Comparison of ENCODE assay signal across 1 cellular context in the genomic region with DNA sequence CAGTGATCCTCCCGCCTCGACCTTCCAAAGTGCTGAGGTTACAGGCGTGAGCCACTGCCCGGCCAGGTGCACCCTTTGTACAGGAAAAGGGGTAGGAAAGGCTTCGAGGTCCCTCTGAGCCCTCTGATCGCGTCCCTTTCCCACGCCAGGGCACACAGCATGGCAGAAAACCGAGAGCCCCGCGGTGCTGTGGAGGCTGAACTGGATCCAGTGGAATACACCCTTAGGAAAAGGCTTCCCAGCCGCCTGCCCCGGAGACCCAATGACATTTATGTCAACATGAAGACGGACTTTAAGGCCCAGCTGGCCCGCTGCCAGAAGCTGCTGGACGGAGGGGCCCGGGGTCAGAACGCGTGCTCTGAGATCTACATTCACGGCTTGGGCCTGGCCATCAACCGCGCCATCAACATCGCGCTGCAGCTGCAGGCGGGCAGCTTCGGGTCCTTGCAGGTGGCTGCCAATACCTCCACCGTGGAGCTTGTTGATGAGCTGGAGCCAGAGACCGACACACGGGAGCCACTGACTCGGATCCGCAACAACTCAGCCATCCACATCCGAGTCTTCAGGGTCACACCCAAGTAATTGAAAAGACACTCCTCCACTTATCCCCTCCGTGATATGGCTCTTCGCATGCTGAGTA.
A peak's percentile ranks its signal among the peaks of the same experiment; 100 is the strongest.
TF ChIP-seq lines count a peak whose summit lies in the region.

No MANE protein-coding gene starts in this region.

TF ChIP-seq in HepG2, 621 proteins besides CTCF, POLR2A, EP300 and RAD21 (continued from another document and continues in another):
- no peak for TF ChIP-seq ZNF616 (CRISPR knock-in tag; IDR thresholded peaks at IDR 0.05; ENCODE audit: low read depth)
- peak; percentile 59; the same call in 1 of the 2 replicates for TF ChIP-seq RXRB (CRISPR knock-in tag; IDR thresholded peaks at IDR 0.05; ENCODE audit: borderline replicate concordance)
- TF ChIP-seq PATZ1 (CRISPR knock-in tag; IDR thresholded peaks at IDR 0.05) = 0 out of 2 replicates have a peak, but pooled peaks have one; percentile 20
- TF ChIP-seq HDAC2 (CRISPR knock-in tag; IDR thresholded peaks at IDR 0.05) = 0 out of 2 replicates have a peak, but pooled peaks have one; percentile 34
- no peak for TF ChIP-seq HMG20B (CRISPR knock-in tag; conservative IDR thresholded peaks at IDR 0.05)
- no peak for TF ChIP-seq FLYWCH1 (CRISPR knock-in tag; IDR thresholded peaks at IDR 0.05)
- peak; percentile 70; the same call in 1 of the 2 replicates for TF ChIP-seq KDM5B (CRISPR knock-in tag; IDR thresholded peaks at IDR 0.05; ENCODE audit: borderline replicate concordance)
- TF ChIP-seq TCF7L2 (IDR thresholded peaks at IDR 0.05; ENCODE audit: low read depth, low read length) = no peak
- TF ChIP-seq MTA3 (CRISPR knock-in tag; IDR thresholded peaks at IDR 0.05) = no peak
- no peak for TF ChIP-seq NR1H2 (CRISPR knock-in tag; IDR thresholded peaks at IDR 0.05; ENCODE audit: borderline replicate concordance, low read depth)
- no peak for TF ChIP-seq PCBP1 (IDR thresholded peaks at IDR 0.05; ENCODE audit: borderline replicate concordance, low read depth, low read length)
- TF ChIP-seq TFDP2 (CRISPR knock-in tag; IDR thresholded peaks at IDR 0.05) = peak; percentile 54; the same call in 1 of the 2 replicates
- no peak for TF ChIP-seq ZNF552 (CRISPR knock-in tag; IDR thresholded peaks at IDR 0.05; ENCODE audit: borderline replicate concordance)
- no peak for TF ChIP-seq RORA (CRISPR knock-in tag; IDR thresholded peaks at IDR 0.05)
- TF ChIP-seq ZNF101 (CRISPR knock-in tag; IDR thresholded peaks at IDR 0.05; ENCODE audit: borderline replicate concordance, low read depth) = no peak
- TF ChIP-seq PLRG1 (conservative IDR thresholded peaks at IDR 0.05) = no peak
- TF ChIP-seq ZNF660 (CRISPR knock-in tag; IDR thresholded peaks at IDR 0.05; ENCODE audit: borderline replicate concordance, low read depth) = no peak
- TF ChIP-seq HNRNPLL (IDR thresholded peaks at IDR 0.05; ENCODE audit: low read depth, low read length, poor library complexity, severe bottlenecking) = no peak
- TF ChIP-seq ZNF557 (CRISPR knock-in tag; IDR thresholded peaks at IDR 0.05) = 0 out of 2 replicates have a peak, but pooled peaks have one; percentile 37
- TF ChIP-seq, protein P1, sequence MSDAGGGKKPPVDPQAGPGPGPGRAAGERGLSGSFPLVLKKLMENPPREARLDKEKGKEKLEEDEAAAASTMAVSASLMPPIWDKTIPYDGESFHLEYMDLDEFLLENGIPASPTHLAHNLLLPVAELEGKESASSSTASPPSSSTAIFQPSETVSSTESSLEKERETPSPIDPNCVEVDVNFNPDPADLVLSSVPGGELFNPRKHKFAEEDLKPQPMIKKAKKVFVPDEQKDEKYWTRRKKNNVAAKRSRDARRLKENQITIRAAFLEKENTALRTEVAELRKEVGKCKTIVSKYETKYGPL (CRISPR knock-in tag; IDR thresholded peaks at IDR 0.05) = no peak
- peak; percentile 42; the same call in 1 of the 2 replicates for TF ChIP-seq ERF (CRISPR knock-in tag; IDR thresholded peaks at IDR 0.05)
- TF ChIP-seq ZNF234 (CRISPR knock-in tag; conservative IDR thresholded peaks at IDR 0.05) = no peak
- TF ChIP-seq YEATS2 (CRISPR knock-in tag; IDR thresholded peaks at IDR 0.05; ENCODE audit: borderline replicate concordance) = peak; percentile 37; the same call in 1 of the 2 replicates
- TF ChIP-seq ZNF777 (CRISPR knock-in tag; IDR thresholded peaks at IDR 0.05) = no peak
- no peak for TF ChIP-seq MIER2 (CRISPR knock-in tag; IDR thresholded peaks at IDR 0.05)
- peak; percentile 65; the same call in 1 of the 2 replicates for TF ChIP-seq NFIC (IDR thresholded peaks at IDR 0.05; ENCODE audit: low read length)
- TF ChIP-seq, protein P2, sequence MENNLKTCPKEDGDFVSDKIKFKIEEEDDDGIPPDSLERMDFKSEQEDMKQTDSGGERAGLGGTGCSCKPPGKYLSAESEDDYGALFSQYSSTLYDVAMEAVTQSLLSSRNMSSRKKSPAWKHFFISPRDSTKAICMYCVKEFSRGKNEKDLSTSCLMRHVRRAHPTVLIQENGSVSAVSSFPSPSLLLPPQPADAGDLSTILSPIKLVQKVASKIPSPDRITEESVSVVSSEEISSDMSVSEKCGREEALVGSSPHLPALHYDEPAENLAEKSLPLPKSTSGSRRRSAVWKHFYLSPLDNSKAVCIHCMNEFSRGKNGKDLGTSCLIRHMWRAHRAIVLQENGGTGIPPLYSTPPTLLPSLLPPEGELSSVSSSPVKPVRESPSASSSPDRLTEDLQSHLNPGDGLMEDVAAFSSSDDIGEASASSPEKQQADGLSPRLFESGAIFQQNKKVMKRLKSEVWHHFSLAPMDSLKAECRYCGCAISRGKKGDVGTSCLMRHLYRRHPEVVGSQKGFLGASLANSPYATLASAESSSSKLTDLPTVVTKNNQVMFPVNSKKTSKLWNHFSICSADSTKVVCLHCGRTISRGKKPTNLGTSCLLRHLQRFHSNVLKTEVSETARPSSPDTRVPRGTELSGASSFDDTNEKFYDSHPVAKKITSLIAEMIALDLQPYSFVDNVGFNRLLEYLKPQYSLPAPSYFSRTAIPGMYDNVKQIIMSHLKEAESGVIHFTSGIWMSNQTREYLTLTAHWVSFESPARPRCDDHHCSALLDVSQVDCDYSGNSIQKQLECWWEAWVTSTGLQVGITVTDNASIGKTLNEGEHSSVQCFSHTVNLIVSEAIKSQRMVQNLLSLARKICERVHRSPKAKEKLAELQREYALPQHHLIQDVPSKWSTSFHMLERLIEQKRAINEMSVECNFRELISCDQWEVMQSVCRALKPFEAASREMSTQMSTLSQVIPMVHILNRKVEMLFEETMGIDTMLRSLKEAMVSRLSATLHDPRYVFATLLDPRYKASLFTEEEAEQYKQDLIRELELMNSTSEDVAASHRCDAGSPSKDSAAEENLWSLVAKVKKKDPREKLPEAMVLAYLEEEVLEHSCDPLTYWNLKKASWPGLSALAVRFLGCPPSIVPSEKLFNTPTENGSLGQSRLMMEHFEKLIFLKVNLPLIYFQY (CRISPR knock-in tag; IDR thresholded peaks at IDR 0.05; ENCODE audit: borderline replicate concordance) = peak; percentile 86; the same call in 1 of the 2 replicates
- TF ChIP-seq ZMAT3 (CRISPR knock-in tag; conservative IDR thresholded peaks at IDR 0.05) = 0 out of 2 replicates have a peak, but pooled peaks have one; percentile 37
- TF ChIP-seq PHF8 (CRISPR knock-in tag; IDR thresholded peaks at IDR 0.05) = peak; percentile 16; the same call in 1 of the 2 replicates
- peak; percentile 60 for TF ChIP-seq RARA (CRISPR knock-in tag; IDR thresholded peaks at IDR 0.05)
- TF ChIP-seq MED1 (CRISPR knock-in tag; IDR thresholded peaks at IDR 0.05) = peak; percentile 51
- no peak for TF ChIP-seq ZSCAN20 (CRISPR knock-in tag; IDR thresholded peaks at IDR 0.05; ENCODE audit: borderline replicate concordance)
- TF ChIP-seq MLX (CRISPR knock-in tag; IDR thresholded peaks at IDR 0.05) = peak; percentile 45; the same call in 1 of the 2 replicates
- no peak for TF ChIP-seq SKI (IDR thresholded peaks at IDR 0.05; ENCODE audit: partially characterized antibody)
- TF ChIP-seq ZNF776 (CRISPR knock-in tag; IDR thresholded peaks at IDR 0.05) = 0 out of 2 replicates have a peak, but pooled peaks have one; percentile 19
- no peak for TF ChIP-seq ZNF142 (CRISPR knock-in tag; IDR thresholded peaks at IDR 0.05)
- TF ChIP-seq KDM1A (CRISPR knock-in tag; IDR thresholded peaks at IDR 0.05) = no peak
- TF ChIP-seq THAP11 (CRISPR knock-in tag; IDR thresholded peaks at IDR 0.05) = peak; percentile 30; the same call in 1 of the 2 replicates
- TF ChIP-seq GLI4 (CRISPR knock-in tag; IDR thresholded peaks at IDR 0.05; ENCODE audit: borderline replicate concordance) = no peak
- no peak for TF ChIP-seq ZBTB26 (CRISPR knock-in tag; IDR thresholded peaks at IDR 0.05; ENCODE audit: borderline replicate concordance)
- TF ChIP-seq MBNL3 (CRISPR knock-in tag; conservative IDR thresholded peaks at IDR 0.05) = no peak
- TF ChIP-seq ZNF773 (CRISPR knock-in tag; IDR thresholded peaks at IDR 0.05; ENCODE audit: borderline replicate concordance) = no peak
- TF ChIP-seq ZNF275 (CRISPR knock-in tag; IDR thresholded peaks at IDR 0.05; ENCODE audit: borderline replicate concordance) = no peak
- TF ChIP-seq ZNF274 (CRISPR knock-in tag; IDR thresholded peaks at IDR 0.05) = no peak
